11 cellular contexts compared by ENCODE assay signal in genomic region chr1:216722841-216723240, GRCh38. TPM values are rescaled to one million over a fixed set of nuclear protein-coding genes. Genes with fewer than 3 reads are reported as not detected.
DNase-seq lines count a peak whose midpoint lies in the region; ATAC-seq and TF ChIP-seq lines count a peak whose summit lies in the region.
"Had no signal": no experiment of that assay in that cellular context is flagged by ENCODE, and none has a peak within 500 bp of the region (broad histone marks: within the 10 kb centered on the region; RNA-seq: fewer than 3 reads in every experiment).

No MANE protein-coding gene starts in this region.

- TF ChIP-seq POLR2A in testis (IDR thresholded peaks at IDR 0.05) = no peak

- no peak overlapping the region for H3K9ac ChIP-seq in BLaER1
- no peak overlapping the region for H3K9ac ChIP-seq in fibroblast of lung (ENCODE audit: insufficient read depth, low read length)

- H3K27me3 ChIP-seq in BLaER1 (peaks cover 11% of the 10 kb centered on the region), fibroblast of lung (ENCODE audit: control insufficient read depth, insufficient read depth, low read length) (no peaks in the 10 kb centered on the region), testis (no peaks in the 10 kb centered on the region)

- intact Hi-C loops in activated CD8-positive, alpha-beta T cell treated with anti-CD3 and anti-CD28 coated beads for 36 hours (cut with micrococcal nuclease) = no loop called here
- intact Hi-C loops in testis (cut with DNase I; ENCODE audit: low total_unique reads) = no loop called here

- DNase-seq in NCI-H526 treated with DMSO at 0.1 percent for 48 hours (lab: John Stamatoyannopoulos, UW) (peak; percentile 24), fibroblast of lung (ENCODE audit: low read depth in 2 of 2) (no peak), testis (no peak), NCI-H510A treated with DMSO at 0.1 percent for 48 hours (lab: John Stamatoyannopoulos, UW) (no peak)
- no peak for DNase-seq in activated CD8-positive, alpha-beta T cell treated with anti-CD3 and anti-CD28 coated beads for 36 hours
- DNase-seq: CD4-positive, alpha-beta memory T cell had no signal

- H3K79me2 ChIP-seq in fibroblast of lung (ENCODE audit: control insufficient read depth, insufficient read depth, low read length) = no peaks in the 10 kb centered on the region

- 6% methylated on average over 6 of the region's 6 CpGs for WGBS in testis, 2 donors

- H3K4me3 Mint-ChIP-seq in nephron = peak overlapping the region; percentile 91 to 95 (median 92)
- no peak overlapping the region for H3K4me3 Mint-ChIP-seq in activated CD8-positive, alpha-beta T cell treated with anti-CD3 and anti-CD28 coated beads for 36 hours
- H3K4me3 Mint-ChIP-seq: T-helper 1 cell treated with Interleukin-12 subunit alpha and Interleukin-12 subunit beta and Interleukin-4 antibody, amounts not matched to agents 30 μg/mL and 1 μg/mL, for 36 hours had no signal

- no peaks in the 10 kb centered on the region for H3K36me3 Mint-ChIP-seq in nephron (ENCODE audit: low read depth)
- no peaks in the 10 kb centered on the region for H3K36me3 Mint-ChIP-seq in activated CD8-positive, alpha-beta T cell treated with anti-CD3 and anti-CD28 coated beads for 36 hours (ENCODE audit: low read depth)

- H3K36me3 ChIP-seq in BLaER1 = no peaks in the 10 kb centered on the region
- H3K36me3 ChIP-seq in fibroblast of lung (ENCODE audit: control insufficient read depth, insufficient read depth, low read length) = no peaks in the 10 kb centered on the region
- H3K36me3 ChIP-seq in testis (ENCODE audit: low read depth, missing control alignments) = no peaks in the 10 kb centered on the region

- POLR2A ChIA-PET in activated CD8-positive, alpha-beta T cell treated with anti-CD3 and anti-CD28 coated beads for 36 hours (lab: Charles Lee) = no interaction called here

- H3K27me3 Mint-ChIP-seq in nephron (ENCODE audit: low read depth) = peaks cover 62% of the 10 kb centered on the region
- peaks cover 12% of the 10 kb centered on the region for H3K27me3 Mint-ChIP-seq in activated CD8-positive, alpha-beta T cell treated with anti-CD3 and anti-CD28 coated beads for 36 hours

- peaks cover 31% of the 10 kb centered on the region for H3K4me1 Mint-ChIP-seq in nephron
- no peaks in the 10 kb centered on the region for H3K4me1 Mint-ChIP-seq in activated CD8-positive, alpha-beta T cell treated with anti-CD3 and anti-CD28 coated beads for 36 hours (ENCODE audit: low read depth)

- CTCF ChIA-PET in activated CD8-positive, alpha-beta T cell treated with anti-CD3 and anti-CD28 coated beads for 36 hours (lab: Charles Lee) = no interaction called here

- no peaks in the 10 kb centered on the region for H3K9me3 Mint-ChIP-seq in nephron
- peaks cover 2% of the 10 kb centered on the region for H3K9me3 Mint-ChIP-seq in activated CD8-positive, alpha-beta T cell treated with anti-CD3 and anti-CD28 coated beads for 36 hours
- H3K9me3 Mint-ChIP-seq: T-helper 1 cell treated with Interleukin-12 subunit alpha and Interleukin-12 subunit beta and Interleukin-4 antibody, amounts not matched to agents 30 μg/mL and 1 μg/mL, for 36 hours had no signal

- H3K9me3 ChIP-seq in BLaER1 (no peaks in the 10 kb centered on the region), fibroblast of lung (ENCODE audit: control insufficient read depth, insufficient read depth, low read depth, low read length) (no peaks in the 10 kb centered on the region), testis (no peaks in the 10 kb centered on the region)

- H3K27ac Mint-ChIP-seq in nephron = peak overlapping the region; percentile 37 to 78 (median 58)
- no peak overlapping the region for H3K27ac Mint-ChIP-seq in activated CD8-positive, alpha-beta T cell treated with anti-CD3 and anti-CD28 coated beads for 36 hours
- H3K27ac Mint-ChIP-seq: CD4-positive, alpha-beta memory T cell; T-helper 1 cell treated with Interleukin-12 subunit alpha and Interleukin-12 subunit beta and Interleukin-4 antibody, amounts not matched to agents 30 μg/mL and 1 μg/mL, for 36 hours had no signal

- H3K27ac ChIP-seq in BLaER1 (no peak overlapping the region), fibroblast of lung (ENCODE audit: insufficient read depth, low read length) (no peak overlapping the region), testis (no peak overlapping the region)

- TF ChIP-seq CTCF in fibroblast of lung (conservative IDR thresholded peaks at IDR 0.05 in 1 of 2, IDR thresholded peaks at IDR 0.05 in 1 of 2; ENCODE audit: low read depth in 1 of 2, low read length in 2 of 2) (no peak), nephron (IDR thresholded peaks at IDR 0.05; ENCODE audit: unreplicated experiment in 3 of 3) (no peak), testis (IDR thresholded peaks at IDR 0.05) (no peak)
- TF ChIP-seq CTCF in activated CD8-positive, alpha-beta T cell treated with anti-CD3 and anti-CD28 coated beads for 36 hours (IDR thresholded peaks at IDR 0.05) = no peak

- no peak for ATAC-seq in activated CD8-positive, alpha-beta T cell treated with anti-CD3 and anti-CD28 coated beads for 36 hours
- ATAC-seq in HG02798 (IDR thresholded peaks at IDR 0.05; ENCODE audit: poor library complexity, unreplicated experiment) = no peak

- H3K4me3 ChIP-seq in BLaER1 (no peak overlapping the region), fibroblast of lung (replicated peaks in 1 of 4; ENCODE audit: control extremely low read depth in 1 of 4, insufficient read depth in 1 of 4, low read depth in 3 of 4, low read length in 4 of 4) (peak overlapping the region in 2 of 4 experiments; percentile 51 to 75), testis (peak overlapping the region in 1 of 2 donors; percentile 24)

- no peaks in the 10 kb centered on the region for H4K20me1 ChIP-seq in BLaER1
- no peaks in the 10 kb centered on the region for H4K20me1 ChIP-seq in fibroblast of lung (ENCODE audit: control insufficient read depth, extremely low read depth, insufficient read depth, low read length)

- H3K4me2 ChIP-seq in BLaER1 = peak overlapping the region; percentile 3; the same call in 1 of the 2 replicates
- H3K4me2 ChIP-seq in fibroblast of lung (ENCODE audit: extremely low read depth, insufficient read depth, low read length) = no peak overlapping the region

- H2AFZ ChIP-seq in fibroblast of lung (ENCODE audit: low read length) = peak overlapping the region; percentile 31

- peaks cover 23% of the 10 kb centered on the region for H3K4me1 ChIP-seq in BLaER1
- H3K4me1 ChIP-seq in fibroblast of lung (ENCODE audit: control insufficient read depth, extremely low read depth, insufficient read depth, low read length) = no peaks in the 10 kb centered on the region
- no peaks in the 10 kb centered on the region for H3K4me1 ChIP-seq in testis

RNA-seq across cellular contexts. Expression of gene ESRRG, which starts 0.4 kb away (rescaled TPM):
- total RNA-seq in fibroblast of lung = 0.51 and 0.83 TPM in 2 replicates
- 0.15 and 0.17 TPM in 2 replicates for polyA plus RNA-seq in fibroblast of lung
- 0.08 and 0.13 TPM in 2 replicates for polyA plus RNA-seq in fibroblast of lung (2012)
- not detected in 2 replicates for polyA minus RNA-seq in fibroblast of lung (ENCODE audit: low replicate concordance)
- total RNA-seq in activated CD8-positive, alpha-beta T cell treated with anti-CD3 and anti-CD28 coated beads for 36 hours = not detected
- 1 to 10 TPM in 1 of 2 donors, under 1 TPM in 1; 0.93 to 1.6 TPM for total RNA-seq in testis
- polyA plus RNA-seq in testis (ENCODE audit: insufficient read depth, low read depth, low replicate concordance) = 2.2 TPM
- total RNA-seq: CD4-positive, alpha-beta memory T cell; M059J had no signal
- polyA plus RNA-seq: CD4-positive, alpha-beta memory T cell had no signal
